7 cellular contexts compared by ENCODE assay signal in genomic region chr17:48945261-48945651, GRCh38. TPM values are rescaled to one million over a fixed set of nuclear protein-coding genes. Genes with fewer than 3 reads are reported as not detected.
DNase-seq lines count a peak whose midpoint lies in the region; ATAC-seq and TF ChIP-seq lines count a peak whose summit lies in the region.
"Not testable (repeated sequence)": the region's sequence is repeated elsewhere in the genome, so short reads cannot be mapped to it uniquely, and the experiment has no call there.
"Had no signal": no experiment of that assay in that cellular context is flagged by ENCODE, and none has a peak within 500 bp of the region (broad histone marks: within the 10 kb centered on the region; RNA-seq: fewer than 3 reads in every experiment).

No MANE protein-coding gene starts in this region.

- intact Hi-C loops in activated B cell treated with CpG ODN at 0.5 μM for 24 hours (cut with micrococcal nuclease), result loop anchor here (2.0 to 10.0 kb wide), 2 partner anchors 36 to 50 kb away; partner anchors contain the start of genes IGF2BP1 and UBE2Z
- intact Hi-C loops in vagina (cut with DNase I), result not testable (repeated sequence)

- POLR2A ChIA-PET in activated B cell treated with CpG ODN at 0.5 μM for 24 hours (lab: Charles Lee), result interaction anchor here (0.6 to 3.8 kb wide), 20 partner anchors 8 to 804 kb away, joined by 3 to 48 read pairs (median 4); partner anchors contain the start of genes ATP5MC1, IGF2BP1 and UBE2Z

- TF ChIP-seq POLR2A in vagina (IDR thresholded peaks at IDR 0.05), result not testable (repeated sequence)

- H3K9me3 Mint-ChIP-seq in activated B cell treated with CpG ODN at 0.5 μM for 24 hours; central memory CD8-positive, alpha-beta T cell; osteocyte (ENCODE audit: unreplicated experiment): not testable (repeated sequence)

- not testable (repeated sequence) for H3K27me3 Mint-ChIP-seq in activated B cell treated with CpG ODN at 0.5 μM for 24 hours; central memory CD8-positive, alpha-beta T cell; osteocyte (ENCODE audit: unreplicated experiment)

- peaks cover 21% of the 10 kb centered on the region for H3K36me3 Mint-ChIP-seq in activated B cell treated with CpG ODN at 0.5 μM for 24 hours (ENCODE audit: low read depth)
- H3K36me3 Mint-ChIP-seq in central memory CD8-positive, alpha-beta T cell (ENCODE audit: insufficient read depth), result peaks cover 24% of the 10 kb centered on the region
- H3K36me3 Mint-ChIP-seq in osteocyte (ENCODE audit: unreplicated experiment), result not testable (repeated sequence)

- not testable (repeated sequence) for ATAC-seq in activated B cell treated with CpG ODN at 0.5 μM for 24 hours (ENCODE audit: low read depth); central memory CD8-positive, alpha-beta T cell (replicated peaks; ENCODE audit: extremely low read depth, poor library complexity, severe bottlenecking)

- peaks cover 0 to 12% of the 10 kb centered on the region in 2 donors for H3K36me3 ChIP-seq in vagina

- peaks cover 16% of the 10 kb centered on the region for H3K4me1 Mint-ChIP-seq in activated B cell treated with CpG ODN at 0.5 μM for 24 hours
- H3K4me1 Mint-ChIP-seq in central memory CD8-positive, alpha-beta T cell, result peaks cover 22% of the 10 kb centered on the region
- H3K4me1 Mint-ChIP-seq in osteocyte (ENCODE audit: unreplicated experiment), result peaks cover 20% of the 10 kb centered on the region

- peak overlapping the region; percentile 87 for H3K4me3 ChIP-seq in HFF-Myc (replicated peaks; ENCODE audit: low read depth, low read length)
- H3K4me3 ChIP-seq in iPS-11a (ENCODE audit: low read depth, low read length), result peak overlapping the region; percentile 85
- peak overlapping the region; percentile 84 to 96 for H3K4me3 ChIP-seq in vagina

- not testable (repeated sequence) for DNase-seq in HFF-Myc (ENCODE audit: extremely low read depth, low read depth); activated B cell treated with CpG ODN at 0.5 μM for 24 hours; central memory CD8-positive, alpha-beta T cell (ENCODE audit: low spot score in 2 of 2); osteocyte (ENCODE audit: extremely low spot score, unreplicated experiment); vagina (ENCODE audit: extremely low spot score in 2 of 2)

- H3K4me3 Mint-ChIP-seq in activated B cell treated with CpG ODN at 0.5 μM for 24 hours (peak overlapping the region; percentile 96), osteocyte (ENCODE audit: unreplicated experiment) (peak overlapping the region; percentile 95)
- H3K4me3 Mint-ChIP-seq in central memory CD8-positive, alpha-beta T cell, result peak overlapping the region; percentile 98

- H3K9me3 ChIP-seq in vagina, result not testable (repeated sequence)

- peak overlapping the region; percentile 90 for H3K27ac Mint-ChIP-seq in activated B cell treated with CpG ODN at 0.5 μM for 24 hours
- peak overlapping the region; percentile 99 for H3K27ac Mint-ChIP-seq in central memory CD8-positive, alpha-beta T cell (ENCODE audit: low read depth)
- H3K27ac Mint-ChIP-seq in osteocyte (ENCODE audit: unreplicated experiment), result peak overlapping the region; percentile 93

- CTCF ChIA-PET in activated B cell treated with CpG ODN at 0.5 μM for 24 hours (lab: Charles Lee), result not testable (repeated sequence)

- H3K27me3 ChIP-seq in vagina, result not testable (repeated sequence)

- peaks cover 20% of the 10 kb centered on the region for H3K4me1 ChIP-seq in vagina

- H3K27ac ChIP-seq in vagina, result peak overlapping the region; percentile 83

- TF ChIP-seq CTCF in HFF-Myc (IDR thresholded peaks at IDR 0.05; ENCODE audit: low read depth, low read length, missing control alignments); activated B cell treated with CpG ODN at 0.5 μM for 24 hours (IDR thresholded peaks at IDR 0.05); osteocyte (IDR thresholded peaks at IDR 0.05); vagina (IDR thresholded peaks at IDR 0.05): not testable (repeated sequence)

RNA-seq across cellular contexts. Expression of gene SNF8, which starts 0.6 kb away (rescaled TPM):
- total RNA-seq in activated B cell treated with CpG ODN at 0.5 μM for 24 hours, result 129 and 130 TPM in 2 replicates
- 125 and 135 TPM in 2 replicates for total RNA-seq in osteocyte
- total RNA-seq in vagina, result 64.1 TPM

RNA-seq across cellular contexts. Expression of gene GIP, which starts 23.1 kb away (rescaled TPM):
- not detected in 2 replicates for total RNA-seq in activated B cell treated with CpG ODN at 0.5 μM for 24 hours
- total RNA-seq in osteocyte, result not detected in 2 replicates
- total RNA-seq in vagina, result not detected
- total RNA-seq: frontal cortex had no signal

RNA-seq across cellular contexts. Expression of gene UBE2Z, which starts 37.0 kb away (rescaled TPM):
- total RNA-seq in activated B cell treated with CpG ODN at 0.5 μM for 24 hours, result 121 and 154 TPM in 2 replicates
- 100 and 102 TPM in 2 replicates for total RNA-seq in osteocyte
- 67.3 TPM for total RNA-seq in vagina

RNA-seq across cellular contexts. Expression of gene IGF2BP1, which starts 51.9 kb away (rescaled TPM):
- 0.10 and 0.40 TPM in 2 replicates for total RNA-seq in activated B cell treated with CpG ODN at 0.5 μM for 24 hours
- total RNA-seq in osteocyte, result 47.6 and 51.4 TPM in 2 replicates
- total RNA-seq in vagina, result not detected

RNA-seq across cellular contexts. Expression of gene ATP5MC1, which starts 52.7 kb away (rescaled TPM):
- total RNA-seq in activated B cell treated with CpG ODN at 0.5 μM for 24 hours (130 and 136 TPM in 2 replicates), osteocyte (42.3 and 44.2 TPM in 2 replicates), vagina (90.8 TPM)
